26 cellular contexts compared by ENCODE assay signal in the genomic region with DNA sequence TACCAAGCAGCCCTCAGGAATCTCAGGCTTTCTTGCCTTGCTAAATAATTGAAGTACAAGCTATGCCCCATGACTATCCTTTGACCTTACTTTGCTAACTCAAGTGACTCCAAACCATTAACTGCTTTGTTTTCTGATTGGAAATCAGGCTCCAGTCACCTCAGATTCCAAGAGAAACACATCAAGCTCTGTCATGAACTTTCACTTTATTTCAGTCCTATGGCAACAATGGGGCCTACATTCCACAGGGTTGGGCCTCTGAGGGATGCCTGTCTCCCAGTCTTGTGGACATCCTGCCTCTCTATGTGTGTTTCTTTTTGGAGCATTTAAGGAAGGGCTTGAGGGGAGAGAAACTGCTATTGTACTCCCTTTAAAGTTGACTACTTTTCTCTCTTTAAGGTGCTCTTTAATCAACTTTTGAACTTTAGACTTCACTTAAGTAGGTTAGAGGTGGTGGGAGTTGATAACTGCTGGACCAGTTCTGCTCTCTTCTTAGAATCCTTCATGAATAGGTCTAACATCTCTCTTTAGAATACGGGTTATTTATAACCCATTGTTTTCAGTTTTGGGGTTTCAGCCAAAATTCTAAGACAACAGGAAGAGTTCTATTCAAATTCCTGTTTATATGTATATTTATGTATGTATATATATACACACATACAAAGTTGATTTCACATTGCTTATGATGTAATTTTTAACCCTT.
DNase-seq lines count a peak whose midpoint lies in the region; ATAC-seq and TF ChIP-seq lines count a peak whose summit lies in the region.
"Had no signal": no experiment of that assay in that cellular context is flagged by ENCODE, and none has a peak within 500 bp of the region (broad histone marks: within the 10 kb centered on the region; RNA-seq: fewer than 3 reads in every experiment).

No MANE protein-coding gene starts in this region.

- no peak overlapping the region for H3K9ac ChIP-seq in mesendoderm (ENCODE audit: low read length)

- no peaks in the 10 kb centered on the region for H3K4me1 ChIP-seq in PC-9 (replicated peaks; ENCODE audit: insufficient read depth)
- H3K4me1 ChIP-seq in mesendoderm (ENCODE audit: control insufficient read depth, low read depth, low read length): no peaks in the 10 kb centered on the region
- no peaks in the 10 kb centered on the region for H3K4me1 ChIP-seq in effector memory CD4-positive, alpha-beta T cell (ENCODE audit: control insufficient read depth, insufficient read depth, low read length, poor library complexity, severe bottlenecking)
- H3K4me1 ChIP-seq: lower lobe of right lung, tibial nerve had no signal

- no peaks in the 10 kb centered on the region for H3K27me3 ChIP-seq in PC-9 (ENCODE audit: insufficient read depth, low read depth)
- H3K27me3 ChIP-seq in mesendoderm (ENCODE audit: insufficient read depth, low read length, poor library complexity): no peaks in the 10 kb centered on the region
- H3K27me3 ChIP-seq in effector memory CD4-positive, alpha-beta T cell (replicated peaks; ENCODE audit: control insufficient read depth, insufficient read depth, low read length, poor library complexity, severe bottlenecking): no peaks in the 10 kb centered on the region
- H3K27me3 ChIP-seq: tibial nerve had no signal

- no peak overlapping the region for H3K27ac Mint-ChIP-seq in activated naive CD8-positive, alpha-beta T cell treated with anti-CD3 and anti-CD28 coated beads, Interleukin-2, amount 50 U/mL, for 24 hours
- H3K27ac Mint-ChIP-seq: activated CD4-positive, alpha-beta memory T cell treated with anti-CD3 and anti-CD28 coated beads for 36 hours; B cell; brain; stimulated activated naive CD8-positive, alpha-beta T cell treated with anti-CD3 and anti-CD28 coated beads, Interleukin-15, amount 100 ng/mL, for 72 hours had no signal

- no peak overlapping the region for H4K5ac ChIP-seq in mesendoderm (ENCODE audit: low read length)

- H2BK5ac ChIP-seq in mesendoderm (ENCODE audit: low read length): no peak overlapping the region

- H3K27ac ChIP-seq in PC-9: no peak overlapping the region
- no peak overlapping the region for H3K27ac ChIP-seq in mesendoderm (ENCODE audit: low read depth, low read length)
- no peak overlapping the region for H3K27ac ChIP-seq in effector memory CD4-positive, alpha-beta T cell (ENCODE audit: insufficient read depth, low read length, poor library complexity, severe bottlenecking)
- H3K27ac ChIP-seq: lower lobe of right lung, tibial nerve had no signal

- no peak for TF ChIP-seq CTCF in PC-9 (conservative IDR thresholded peaks at IDR 0.05)

- no peaks in the 10 kb centered on the region for H3K36me3 ChIP-seq in PC-9 (ENCODE audit: low read depth)
- H3K36me3 ChIP-seq in mesendoderm (ENCODE audit: control insufficient read depth, insufficient read depth, low read length): no peaks in the 10 kb centered on the region
- no peaks in the 10 kb centered on the region for H3K36me3 ChIP-seq in effector memory CD4-positive, alpha-beta T cell (ENCODE audit: control insufficient read depth, insufficient read depth, low read length)
- H3K36me3 ChIP-seq: lower lobe of right lung, tibial nerve had no signal

- no peak for ATAC-seq in HG03280 (IDR thresholded peaks at IDR 0.05; ENCODE audit: unreplicated experiment)
- ATAC-seq in activated naive CD8-positive, alpha-beta T cell treated with anti-CD3 and anti-CD28 coated beads, Interleukin-2, amount 50 U/mL, for 24 hours: no peak
- ATAC-seq in GM19463 (IDR thresholded peaks at IDR 0.05; ENCODE audit: unreplicated experiment): no peak
- ATAC-seq: lower lobe of right lung; SK-N-SH treated with all-trans-retinoic acid at 6 μM for 48 hours; stimulated activated naive CD8-positive, alpha-beta T cell treated with anti-CD3 and anti-CD28 coated beads, Interleukin-15, amount 100 ng/mL, for 72 hours had no signal

- H3K18ac ChIP-seq in mesendoderm (ENCODE audit: low read length): no peak overlapping the region

- no peaks in the 10 kb centered on the region for H3K36me3 Mint-ChIP-seq in activated naive CD8-positive, alpha-beta T cell treated with anti-CD3 and anti-CD28 coated beads, Interleukin-2, amount 50 U/mL, for 24 hours (ENCODE audit: low read depth)
- H3K36me3 Mint-ChIP-seq: activated CD4-positive, alpha-beta memory T cell treated with anti-CD3 and anti-CD28 coated beads for 36 hours; brain had no signal

- CTCF ChIA-PET in PC-9 (lab: Charles Lee): no interaction called here

- H2AK5ac ChIP-seq in mesendoderm (ENCODE audit: low read length): no peak overlapping the region

- H3K56ac ChIP-seq in mesendoderm (ENCODE audit: low read length): no peak overlapping the region

- intact Hi-C loops in PC-9 (cut with micrococcal nuclease; ENCODE audit: unreplicated experiment): no loop called here

- peaks cover 7% of the 10 kb centered on the region for H3K9me3 Mint-ChIP-seq in activated naive CD8-positive, alpha-beta T cell treated with anti-CD3 and anti-CD28 coated beads, Interleukin-2, amount 50 U/mL, for 24 hours
- H3K9me3 Mint-ChIP-seq: activated CD4-positive, alpha-beta memory T cell treated with anti-CD3 and anti-CD28 coated beads for 36 hours had no signal

- no peaks in the 10 kb centered on the region for H3K9me3 ChIP-seq in PC-9 (ENCODE audit: insufficient read depth, low read depth)
- no peaks in the 10 kb centered on the region for H3K9me3 ChIP-seq in effector memory CD4-positive, alpha-beta T cell (ENCODE audit: control insufficient read depth, low read length)
- H3K9me3 ChIP-seq: lower lobe of right lung, tibial nerve had no signal

- no peaks in the 10 kb centered on the region for H3K27me3 Mint-ChIP-seq in activated naive CD8-positive, alpha-beta T cell treated with anti-CD3 and anti-CD28 coated beads, Interleukin-2, amount 50 U/mL, for 24 hours
- H3K27me3 Mint-ChIP-seq: activated CD4-positive, alpha-beta memory T cell treated with anti-CD3 and anti-CD28 coated beads for 36 hours; B cell; stimulated activated naive CD8-positive, alpha-beta T cell treated with anti-CD3 and anti-CD28 coated beads, Interleukin-15, amount 100 ng/mL, for 72 hours had no signal

- H2BK120ac ChIP-seq in mesendoderm (ENCODE audit: low read depth, low read length): no peak overlapping the region

- H3K79me1 ChIP-seq in mesendoderm (ENCODE audit: low read length): no peaks in the 10 kb centered on the region

- H3K79me2 ChIP-seq in PC-9 (ENCODE audit: low read depth): no peaks in the 10 kb centered on the region
- no peaks in the 10 kb centered on the region for H3K79me2 ChIP-seq in mesendoderm (ENCODE audit: control insufficient read depth, insufficient read depth, low read length)

- H4K8ac ChIP-seq in mesendoderm (ENCODE audit: low read depth, low read length): no peak overlapping the region

- H3K9me2 ChIP-seq in PC-9 (ENCODE audit: insufficient read depth): no peaks in the 10 kb centered on the region

- no peak overlapping the region for H3K4me3 ChIP-seq in PC-9
- H3K4me3 ChIP-seq in mesendoderm (ENCODE audit: low read length): no peak overlapping the region
- H3K4me3 ChIP-seq in effector memory CD4-positive, alpha-beta T cell (ENCODE audit: insufficient read depth, low read depth, low read length, poor library complexity, severe bottlenecking): no peak overlapping the region
- H3K4me3 ChIP-seq: lower lobe of right lung, tibial nerve had no signal

- no peak overlapping the region for H2BK15ac ChIP-seq in mesendoderm (replicated peaks; ENCODE audit: low read depth)

- H4K20me1 ChIP-seq in PC-9 (ENCODE audit: insufficient read depth): no peaks in the 10 kb centered on the region

- H3K4me1 Mint-ChIP-seq in activated naive CD8-positive, alpha-beta T cell treated with anti-CD3 and anti-CD28 coated beads, Interleukin-2, amount 50 U/mL, for 24 hours: no peaks in the 10 kb centered on the region
- H3K4me1 Mint-ChIP-seq: B cell; brain; stimulated activated naive CD8-positive, alpha-beta T cell treated with anti-CD3 and anti-CD28 coated beads, Interleukin-15, amount 100 ng/mL, for 72 hours had no signal

- no peaks in the 10 kb centered on the region for H3F3A ChIP-seq in PC-9 (ENCODE audit: insufficient read depth, low read depth)

- no TSS peak for BruUV-seq in PC-9 (replicated peaks; lab: Mats Ljungman, UMichigan)

- 0 out of 2 replicates have a peak overlapping the region, but pooled peaks have one; percentile 1 for H3K4me2 ChIP-seq in PC-9
- H3K4me2 ChIP-seq in mesendoderm (ENCODE audit: low read length): no peak overlapping the region

- DNase-seq in AG08396 (ENCODE audit: low spot score) (peak; percentile 6), PC-9 (peak in 1 of 2 experiments; percentile 16), glomerular visceral epithelial cell (ENCODE audit: extremely low spot score) (peak; percentile 1), mesendoderm (peak; percentile 78)
- no peak for DNase-seq in activated naive CD8-positive, alpha-beta T cell treated with anti-CD3 and anti-CD28 coated beads, Interleukin-2, amount 50 U/mL, for 24 hours
- no peak for DNase-seq in effector memory CD4-positive, alpha-beta T cell
- DNase-seq: activated CD4-positive, alpha-beta memory T cell treated with anti-CD3 and anti-CD28 coated beads for 36 hours; activated effector memory CD4-positive, alpha-beta T cell treated with Interleukin-2 at 50 U/mL for 16 hours; COR-L47; EL; H9; lower lobe of right lung; NCI-H1417 treated with DMSO at 0.1 percent for 48 hours; NCI-H2107; NCI-H510A; NK-92 treated with Interleukin-12 subunit alpha and Interleukin-12 subunit beta, amount 100 ng/mL, for 24 hours; occipital lobe; RPMI8226; stimulated activated naive CD8-positive, alpha-beta T cell treated with anti-CD3 and anti-CD28 coated beads, Interleukin-15, amount 100 ng/mL, for 72 hours; T1000 had no signal

- POLR2A ChIA-PET in PC-9 (lab: Charles Lee; ENCODE audit: unreplicated experiment): interaction anchor here (0.5 kb wide), 1 partner anchor 270 kb away, joined by 3 read pairs; no protein-coding TSS in a partner anchor

- WGBS in mesendoderm (ENCODE audit: extremely low coverage, insufficient coverage, low lambda C conversion rate): no CpG with 5 or more reads among the region's 1 CpG

- H2AFZ ChIP-seq in PC-9: 0 out of 2 replicates have a peak overlapping the region, but pooled peaks have one; percentile 39

- no peak overlapping the region for H3K4ac ChIP-seq in mesendoderm (ENCODE audit: low read depth, low read length)

- H3K4me3 Mint-ChIP-seq in activated naive CD8-positive, alpha-beta T cell treated with anti-CD3 and anti-CD28 coated beads, Interleukin-2, amount 50 U/mL, for 24 hours: no peak overlapping the region
- H3K4me3 Mint-ChIP-seq: activated CD4-positive, alpha-beta memory T cell treated with anti-CD3 and anti-CD28 coated beads for 36 hours; B cell; brain; H9; stimulated activated naive CD8-positive, alpha-beta T cell treated with anti-CD3 and anti-CD28 coated beads, Interleukin-15, amount 100 ng/mL, for 72 hours had no signal

- H3K23ac ChIP-seq in mesendoderm (ENCODE audit: low read length): no peak overlapping the region

Comparison
In these comparisons a context has a peak if more than half of its experiments do, and no peak if none do; other contexts are left out.
1. DNase-seq: peak in AG08396 (single experiment), glomerular visceral epithelial cell (single experiment) and mesendoderm (single experiment); none in activated naive CD8-positive, alpha-beta T cell treated with anti-CD3 and anti-CD28 coated beads, Interleukin-2, amount 50 U/mL, for 24 hours (single experiment) and effector memory CD4-positive, alpha-beta T cell (0 of 3).